ENCODE assay signal across 8 cellular contexts in the genomic region with DNA sequence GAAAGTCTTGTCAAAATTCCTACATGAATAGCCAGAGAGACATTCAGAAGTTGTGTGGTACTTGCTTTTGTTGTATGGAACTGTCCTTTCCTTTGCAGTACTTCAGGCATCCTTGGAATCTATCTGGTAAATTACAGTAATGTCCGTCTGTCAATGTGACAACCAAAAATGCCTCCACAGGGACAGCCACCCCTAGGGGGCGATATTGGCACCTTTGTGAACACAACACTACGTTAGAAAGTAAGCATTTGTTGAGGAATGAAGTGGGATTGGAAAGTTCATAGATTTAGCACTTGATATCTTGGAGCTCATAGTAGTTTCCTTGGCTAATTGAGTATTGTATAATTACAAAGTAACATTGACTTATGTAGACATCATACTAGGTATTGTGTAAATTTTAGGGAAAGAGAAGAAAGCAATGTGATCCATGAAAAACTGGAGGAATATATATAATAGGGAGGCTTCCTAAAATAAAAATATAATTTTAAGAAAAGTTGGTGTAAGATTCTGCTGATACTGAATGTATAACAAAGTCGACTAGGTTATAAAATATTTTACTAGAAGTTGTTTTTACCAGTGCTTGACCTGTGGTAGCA. TPM values are rescaled to one million over a fixed set of nuclear protein-coding genes. Genes with fewer than 3 reads are reported as not detected.
DNase-seq lines count a peak whose midpoint lies in the region; ATAC-seq, FAIRE-seq and TF ChIP-seq lines count a peak whose summit lies in the region.

No MANE protein-coding gene starts in this region.

- no peaks in the 10 kb centered on the region for H3K9me2 ChIP-seq in Loucy (replicated peaks; ENCODE audit: low read depth, low read length)

- H3K4me3 Mint-ChIP-seq in neural progenitor cell: no peak overlapping the region

- H2AFZ ChIP-seq in Loucy (ENCODE audit: low read length) (no peak overlapping the region), neural progenitor cell (replicated peaks) (no peak overlapping the region)

- H3F3A ChIP-seq in Loucy (ENCODE audit: low read depth): no peaks in the 10 kb centered on the region
- H3F3A ChIP-seq in neural progenitor cell (ENCODE audit: low read depth): peaks cover 6% of the 10 kb centered on the region

- H3K36me3 Mint-ChIP-seq in neural progenitor cell: peaks cover 54% of the 10 kb centered on the region

- H3K27ac Mint-ChIP-seq in neural progenitor cell: no peak overlapping the region

- H3K36me3 ChIP-seq in Loucy (ENCODE audit: insufficient read depth, low read length) (peaks cover 14% of the 10 kb centered on the region), neural progenitor cell (peaks cover 36% of the 10 kb centered on the region), upper lobe of right lung (no peaks in the 10 kb centered on the region), sigmoid colon (no peaks in the 10 kb centered on the region)

- peak; percentile 17 for DNase-seq in D721Med (ENCODE audit: insufficient read length, low spot score)
- peak; percentile 50 for DNase-seq in activated CD4-positive, alpha-beta T cell treated with anti-CD3 and anti-CD28 coated beads, Interleukin-2, amount 50 U/mL, for 1 hour
- DNase-seq in epithelial cell of esophagus (ENCODE audit: low read depth): peak; percentile 60
- DNase-seq in neural progenitor cell (ENCODE audit: low spot score): peak; percentile 71
- DNase-seq in upper lobe of right lung: peak; percentile 79
- no peak for DNase-seq in sigmoid colon

- H3K27me3 ChIP-seq in Loucy (ENCODE audit: insufficient read depth, low read length, poor library complexity, severe bottlenecking): no peaks in the 10 kb centered on the region
- no peaks in the 10 kb centered on the region for H3K27me3 ChIP-seq in neural progenitor cell
- H3K27me3 ChIP-seq in upper lobe of right lung: no peaks in the 10 kb centered on the region
- H3K27me3 ChIP-seq in sigmoid colon: no peaks in the 10 kb centered on the region

- no peak overlapping the region for H3K27ac ChIP-seq in neural progenitor cell
- no peak overlapping the region for H3K27ac ChIP-seq in upper lobe of right lung
- no peak overlapping the region for H3K27ac ChIP-seq in sigmoid colon

- H3K79me2 ChIP-seq in Loucy (ENCODE audit: insufficient read depth, low read length) (no peaks in the 10 kb centered on the region), neural progenitor cell (ENCODE audit: low read depth) (peaks cover 100% of the 10 kb centered on the region)

- ATAC-seq in GM19397 (IDR thresholded peaks at IDR 0.05; ENCODE audit: unreplicated experiment): peak; percentile 45
- ATAC-seq in upper lobe of right lung: peak; percentile 84

- H3K27me3 Mint-ChIP-seq in neural progenitor cell (ENCODE audit: insufficient read depth, low read depth): no peaks in the 10 kb centered on the region

- WGBS in sigmoid colon, 2 donors: 30 to 55% methylated on average over 4 of the region's 4 CpGs

- no peak for TF ChIP-seq POLR2A in sigmoid colon (IDR thresholded peaks at IDR 0.05)

- H3K4me1 ChIP-seq in Loucy (ENCODE audit: insufficient read depth, low read length, poor library complexity, severe bottlenecking) (no peaks in the 10 kb centered on the region), neural progenitor cell (no peaks in the 10 kb centered on the region), upper lobe of right lung (no peaks in the 10 kb centered on the region), sigmoid colon (no peaks in the 10 kb centered on the region)

- H3K9me3 ChIP-seq in Loucy (ENCODE audit: insufficient read depth, low read depth, low read length): peaks cover 3% of the 10 kb centered on the region; the same call in 1 of the 2 replicates
- H3K9me3 ChIP-seq in neural progenitor cell (ENCODE audit: low read depth): no peaks in the 10 kb centered on the region
- H3K9me3 ChIP-seq in upper lobe of right lung: no peaks in the 10 kb centered on the region
- peaks cover 0 to 3% (median 0%) of the 10 kb centered on the region in 4 donors for H3K9me3 ChIP-seq in sigmoid colon

- H3K4me1 Mint-ChIP-seq in neural progenitor cell: no peaks in the 10 kb centered on the region

- H3K9ac ChIP-seq in Loucy (ENCODE audit: low read depth, low read length, poor library complexity, severe bottlenecking) (no peak overlapping the region), neural progenitor cell (no peak overlapping the region)

- TF ChIP-seq EP300 in sigmoid colon (IDR thresholded peaks at IDR 0.05): no peak

- TF ChIP-seq CTCF in D721Med (IDR thresholded peaks at IDR 0.05; ENCODE audit: insufficient read depth, missing control alignments) (peak; percentile 42), Loucy (conservative IDR thresholded peaks at IDR 0.05; ENCODE audit: low read length) (peak; percentile 98), epithelial cell of esophagus (IDR thresholded peaks at IDR 0.05; ENCODE audit: insufficient read depth, low read depth, low read length, missing control alignments) (peak; percentile 74), neural progenitor cell (IDR thresholded peaks at IDR 0.05) (peak; percentile 69), upper lobe of right lung (IDR thresholded peaks at IDR 0.05) (peak; percentile 71), sigmoid colon (IDR thresholded peaks at IDR 0.05) (peak in 1 of 4 experiments; percentile 17)

- peak; percentile 67 for FAIRE-seq in D721Med (lab: Jason Lieb, UNC)

- H3K9me3 Mint-ChIP-seq in neural progenitor cell: peaks cover 5% of the 10 kb centered on the region

- no peaks in the 10 kb centered on the region for H4K20me1 ChIP-seq in Loucy (ENCODE audit: insufficient read depth, low read length, poor library complexity, severe bottlenecking)
- H4K20me1 ChIP-seq in neural progenitor cell (ENCODE audit: low read depth): peaks cover 47% of the 10 kb centered on the region

- H3K4me3 ChIP-seq in Loucy (ENCODE audit: low read length, poor library complexity, severe bottlenecking) (no peak overlapping the region), epithelial cell of esophagus (ENCODE audit: low read length) (no peak overlapping the region), neural progenitor cell (no peak overlapping the region), upper lobe of right lung (no peak overlapping the region), sigmoid colon (no peak overlapping the region)

- intact Hi-C loops in upper lobe of right lung (cut with DNase I) (no loop called here), sigmoid colon (cut with DNase I) (no loop called here)

- H3K4me2 ChIP-seq in Loucy (ENCODE audit: low read depth, low read length, poor library complexity, severe bottlenecking) (no peak overlapping the region), neural progenitor cell (no peak overlapping the region)

RNA-seq across cellular contexts. Expression of a gene that starts 32.7 kb away (rescaled TPM):
- total RNA-seq in neural progenitor cell (ENCODE audit: low replicate concordance): 103 and 113 TPM in 2 replicates
- 0.64 TPM for total RNA-seq in upper lobe of right lung
- total RNA-seq in sigmoid colon: 1 to 10 TPM in 1 of 4 donors, under 1 TPM in 1, not detected in 2; 0.68 to 6.1 TPM
- under 1 TPM in 1 of 3 donors, not detected in 2; 0.16 TPM for polyA plus RNA-seq in sigmoid colon

Comparison
In these comparisons a context has a peak if more than half of its experiments do, and no peak if none do; other contexts are left out.
1. RNA of a gene that starts 32.7 kb away (total RNA-seq): 103 to 113 TPM in neural progenitor cell; 0.68 to 6.1 TPM in sigmoid colon and 0.64 TPM in upper lobe of right lung (single experiment); every median in the first group is over 10 times any median in the second.